Comparison of ENCODE assay signal across 22 cellular contexts in the genomic region with DNA sequence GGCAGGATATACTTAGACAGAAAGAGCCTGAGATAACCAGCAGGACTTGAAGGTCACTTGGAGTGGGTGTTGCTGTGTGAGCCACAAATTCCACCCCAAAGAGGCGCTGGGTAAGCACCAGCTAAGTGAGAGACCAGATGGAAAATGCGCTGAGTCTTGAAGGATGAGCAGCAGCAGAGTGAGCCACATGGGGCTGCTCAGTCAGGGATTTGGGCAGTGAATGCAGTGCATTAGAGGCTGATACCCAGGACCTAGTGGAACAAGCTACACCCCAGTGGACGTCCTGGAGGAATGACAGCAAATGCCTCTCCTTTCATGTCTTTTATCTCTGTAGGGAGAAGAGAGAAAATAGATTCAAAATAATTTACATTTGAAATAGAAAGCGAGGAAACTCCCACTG. TPM values are rescaled to one million over a fixed set of nuclear protein-coding genes. Genes with fewer than 3 reads are reported as not detected.
"Had no signal": no experiment of that assay in that cellular context is flagged by ENCODE, and none has a peak within 500 bp of the region (broad histone marks: within the 10 kb centered on the region; RNA-seq: fewer than 3 reads in every experiment).

No MANE protein-coding gene starts in this region.

- H2AFZ ChIP-seq: hepatocyte had no signal

- H3K79me2 ChIP-seq: hepatocyte had no signal

- H3K4me3 ChIP-seq: hepatocyte, ovary, right atrium auricular region, sigmoid colon, skin epidermis, suprapubic skin, thyroid gland, uterus had no signal

- H3K27me3 ChIP-seq: ovary, right atrium auricular region, sigmoid colon, suprapubic skin, thyroid gland, uterus had no signal

- H3K4me1 Mint-ChIP-seq: naive thymus-derived CD4-positive, alpha-beta T cell; nephron progenitor cell had no signal

- H3K9me3 Mint-ChIP-seq: naive thymus-derived CD4-positive, alpha-beta T cell; nephron progenitor cell; type B pancreatic cell had no signal

- H3K4me2 ChIP-seq: hepatocyte had no signal

- H3K4me1 ChIP-seq: foreskin keratinocyte, right atrium auricular region, sigmoid colon, suprapubic skin, thyroid gland, uterus had no signal

- H3K27ac ChIP-seq: foreskin keratinocyte, hepatocyte, ovary, right atrium auricular region, sigmoid colon, skin epidermis, suprapubic skin, thyroid gland, uterus had no signal

- ATAC-seq: foreskin keratinocyte; naive thymus-derived CD4-positive, alpha-beta T cell had no signal

- H3K27me3 Mint-ChIP-seq: type B pancreatic cell had no signal

- H3K27ac Mint-ChIP-seq: naive thymus-derived CD4-positive, alpha-beta T cell; nephron progenitor cell; type B pancreatic cell had no signal

- H3K4me3 Mint-ChIP-seq: naive thymus-derived CD4-positive, alpha-beta T cell; nephron progenitor cell; type B pancreatic cell had no signal

- H3K9me3 ChIP-seq: ovary, right atrium auricular region, sigmoid colon, suprapubic skin, thyroid gland, uterus had no signal

- H3K36me3 Mint-ChIP-seq: naive thymus-derived CD4-positive, alpha-beta T cell; type B pancreatic cell had no signal

- H3K36me3 ChIP-seq: ovary, right atrium auricular region, sigmoid colon, suprapubic skin, thyroid gland, uterus had no signal

- DNase-seq: dermis blood vessel endothelial cell; erythroblast; foreskin keratinocyte; head of caudate nucleus; kidney glomerular epithelial cell; mesendoderm; naive thymus-derived CD4-positive, alpha-beta T cell; nephron progenitor cell; ovary; sigmoid colon; stimulated activated CD4-positive, alpha-beta T cell treated with anti-CD3 and anti-CD28 coated beads, Interleukin-2, amount 100 ng/mL, for 24 hours; stimulated activated CD4-positive, alpha-beta T cell treated with anti-CD3 and anti-CD28 coated beads, Interleukin-4, amount 100 ng/mL, for 4 hours; stimulated activated naive CD4-positive, alpha-beta T cell; thyroid gland; uterus had no signal

RNA-seq across cellular contexts. Expression of a gene that starts 11.3 kb away (rescaled TPM):
- total RNA-seq: endothelial cell of umbilical vein, foreskin keratinocyte, mononuclear cell, right atrium auricular region had no signal
- polyA plus RNA-seq: endothelial cell of umbilical vein; foreskin keratinocyte; naive thymus-derived CD4-positive, alpha-beta T cell had no signal
